In genomic region chr2:208407667-208408066, GRCh38 we compare ENCODE assay signal across 8 cellular contexts. TPM values are rescaled to one million over a fixed set of nuclear protein-coding genes. Genes with fewer than 3 reads are reported as not detected.
DNase-seq lines count a peak whose midpoint lies in the region; ATAC-seq and TF ChIP-seq lines count a peak whose summit lies in the region.

No MANE protein-coding gene starts in this region.

- no peak for TF ChIP-seq POLR2A in lower leg skin (IDR thresholded peaks at IDR 0.05)

- H3K4me3 Mint-ChIP-seq in stimulated activated naive CD8-positive, alpha-beta T cell treated with anti-CD3 and anti-CD28 coated beads, Interleukin-15, amount 100 ng/mL, for 72 hours = no peak overlapping the region

- H3K27me3 Mint-ChIP-seq in stimulated activated naive CD8-positive, alpha-beta T cell treated with anti-CD3 and anti-CD28 coated beads, Interleukin-15, amount 100 ng/mL, for 72 hours = peaks cover 55% of the 10 kb centered on the region

- intact Hi-C loops in lower leg skin (cut with DNase I; ENCODE audit: low total_unique reads) = no loop called here

- peak; percentile 56 for ATAC-seq in stimulated activated naive CD8-positive, alpha-beta T cell treated with anti-CD3 and anti-CD28 coated beads, Interleukin-15, amount 100 ng/mL, for 72 hours
- no peak for ATAC-seq in stimulated activated naive CD8-positive, alpha-beta T cell treated with anti-CD3 and anti-CD28 coated beads, Interleukin-15, Interleukin-2, amounts not matched to agents 100 U/mL and 50 U/mL, for 24 hours
- peak; percentile 43 for ATAC-seq in esophagus mucosa

- H3K4me1 Mint-ChIP-seq in stimulated activated naive CD8-positive, alpha-beta T cell treated with anti-CD3 and anti-CD28 coated beads, Interleukin-15, amount 100 ng/mL, for 72 hours = peaks cover 10% of the 10 kb centered on the region

- H3K27ac Mint-ChIP-seq in stimulated activated naive CD8-positive, alpha-beta T cell treated with anti-CD3 and anti-CD28 coated beads, Interleukin-15, amount 100 ng/mL, for 72 hours = no peak overlapping the region

- 9 to 17% methylated on average over 9 of the region's 9 CpGs for WGBS in lower leg skin, 2 donors

- H3K4me3 ChIP-seq in lower leg skin (ENCODE audit: low read depth, poor library complexity, severe bottlenecking) = no peak overlapping the region

- no peaks in the 10 kb centered on the region for H3K9me3 Mint-ChIP-seq in stimulated activated naive CD8-positive, alpha-beta T cell treated with anti-CD3 and anti-CD28 coated beads, Interleukin-15, amount 100 ng/mL, for 72 hours

- DNase-seq in stimulated activated naive CD8-positive, alpha-beta T cell treated with anti-CD3 and anti-CD28 coated beads, Interleukin-15, amount 100 ng/mL, for 72 hours = no peak
- DNase-seq in stimulated activated naive CD8-positive, alpha-beta T cell treated with anti-CD3 and anti-CD28 coated beads, Interleukin-15, Interleukin-2, amounts not matched to agents 100 U/mL and 50 U/mL, for 24 hours = no peak
- DNase-seq in NCI-H2227 treated with DMSO at 0.1 percent for 48 hours (lab: John Stamatoyannopoulos, UW) (peak; percentile 88), superior temporal gyrus (ENCODE audit: extremely low spot score) (peak; percentile 56), SIG-M5 (lab: John Stamatoyannopoulos, UW) (no peak), OCI-M1 (lab: John Stamatoyannopoulos, UW) (no peak), lower leg skin (ENCODE audit: low spot score in 2 of 2) (no peak)

- no peak for TF ChIP-seq CTCF in lower leg skin (IDR thresholded peaks at IDR 0.05)

RNA-seq across cellular contexts. Expression of gene PTH2R, which starts 1.1 kb away (rescaled TPM):
- total RNA-seq in esophagus mucosa (not detected), lower leg skin (under 1 TPM in 2 of 4 donors, not detected in 2; 0.25 to 0.29 TPM)

Comparison
In these comparisons a context has a peak if more than half of its experiments do, and no peak if none do; other contexts are left out.
1. DNase-seq: peak in NCI-H2227 treated with DMSO at 0.1 percent for 48 hours (single experiment) and superior temporal gyrus (single experiment); none in stimulated activated naive CD8-positive, alpha-beta T cell treated with anti-CD3 and anti-CD28 coated beads, Interleukin-15, amount 100 ng/mL, for 72 hours (0 of 2), stimulated activated naive CD8-positive, alpha-beta T cell treated with anti-CD3 and anti-CD28 coated beads, Interleukin-15, Interleukin-2, amounts not matched to agents 100 U/mL and 50 U/mL, for 24 hours (single experiment), SIG-M5 (single experiment), OCI-M1 (single experiment) and lower leg skin (0 of 2).